In the genomic region with DNA sequence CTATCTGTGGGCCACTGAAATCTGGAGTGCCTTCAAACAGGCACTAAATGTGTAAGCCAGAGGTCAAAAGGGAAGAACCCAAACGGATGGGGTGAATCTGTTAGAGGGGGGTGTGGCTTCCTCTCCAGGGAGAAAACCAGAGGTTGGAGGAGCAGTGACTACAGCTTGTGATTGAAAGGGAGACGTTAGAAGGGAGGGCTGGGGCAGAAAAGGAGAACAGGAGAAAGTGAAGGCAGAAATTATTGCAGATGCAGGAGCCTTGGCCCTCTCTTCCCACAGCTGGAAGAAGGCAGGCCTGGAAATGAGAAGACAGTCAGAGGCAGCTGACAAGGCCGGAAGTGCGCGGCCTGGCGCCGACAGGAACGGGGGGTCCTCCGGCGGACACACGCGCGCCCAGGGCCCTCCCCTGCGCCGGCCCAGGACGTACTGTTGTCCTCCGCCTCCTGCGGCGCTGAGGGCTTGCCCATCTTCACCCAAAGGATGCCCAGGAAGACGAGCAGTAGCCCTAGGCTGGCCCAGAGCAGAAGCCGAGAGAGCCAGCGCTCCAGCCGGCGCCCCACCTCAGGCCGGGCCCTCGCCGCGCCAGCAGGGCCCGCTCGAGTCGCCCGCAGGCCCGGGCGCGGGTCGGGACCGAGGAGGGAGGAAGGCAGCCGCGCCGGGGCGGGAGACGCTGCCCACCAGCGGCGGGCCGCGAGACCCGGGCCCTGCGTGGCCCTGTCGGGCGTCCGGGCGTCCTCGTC, we compare ENCODE assay signal across 1 cellular context.
TF ChIP-seq lines count a peak whose summit lies in the region.

No MANE protein-coding gene starts in this region.

TF ChIP-seq in WTC11, 78 proteins besides CTCF, POLR2A, EP300 and RAD21:
- no peak for TF ChIP-seq SMAD4 (CRISPR knock-in tag; IDR thresholded peaks at IDR 0.05)
- TF ChIP-seq, protein P1, sequence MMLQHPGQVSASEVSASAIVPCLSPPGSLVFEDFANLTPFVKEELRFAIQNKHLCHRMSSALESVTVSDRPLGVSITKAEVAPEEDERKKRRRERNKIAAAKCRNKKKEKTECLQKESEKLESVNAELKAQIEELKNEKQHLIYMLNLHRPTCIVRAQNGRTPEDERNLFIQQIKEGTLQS (CRISPR knock-in tag; conservative IDR thresholded peaks at IDR 0.05), result no peak
- TF ChIP-seq, protein P2, sequence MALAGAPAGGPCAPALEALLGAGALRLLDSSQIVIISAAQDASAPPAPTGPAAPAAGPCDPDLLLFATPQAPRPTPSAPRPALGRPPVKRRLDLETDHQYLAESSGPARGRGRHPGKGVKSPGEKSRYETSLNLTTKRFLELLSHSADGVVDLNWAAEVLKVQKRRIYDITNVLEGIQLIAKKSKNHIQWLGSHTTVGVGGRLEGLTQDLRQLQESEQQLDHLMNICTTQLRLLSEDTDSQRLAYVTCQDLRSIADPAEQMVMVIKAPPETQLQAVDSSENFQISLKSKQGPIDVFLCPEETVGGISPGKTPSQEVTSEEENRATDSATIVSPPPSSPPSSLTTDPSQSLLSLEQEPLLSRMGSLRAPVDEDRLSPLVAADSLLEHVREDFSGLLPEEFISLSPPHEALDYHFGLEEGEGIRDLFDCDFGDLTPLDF (CRISPR knock-in tag; IDR thresholded peaks at IDR 0.05), result 0 out of 2 replicates have a peak, but pooled peaks have one; percentile 26
- peak; percentile 76 for TF ChIP-seq FOXK1 (CRISPR knock-in tag; IDR thresholded peaks at IDR 0.05)
- TF ChIP-seq, protein P3, sequence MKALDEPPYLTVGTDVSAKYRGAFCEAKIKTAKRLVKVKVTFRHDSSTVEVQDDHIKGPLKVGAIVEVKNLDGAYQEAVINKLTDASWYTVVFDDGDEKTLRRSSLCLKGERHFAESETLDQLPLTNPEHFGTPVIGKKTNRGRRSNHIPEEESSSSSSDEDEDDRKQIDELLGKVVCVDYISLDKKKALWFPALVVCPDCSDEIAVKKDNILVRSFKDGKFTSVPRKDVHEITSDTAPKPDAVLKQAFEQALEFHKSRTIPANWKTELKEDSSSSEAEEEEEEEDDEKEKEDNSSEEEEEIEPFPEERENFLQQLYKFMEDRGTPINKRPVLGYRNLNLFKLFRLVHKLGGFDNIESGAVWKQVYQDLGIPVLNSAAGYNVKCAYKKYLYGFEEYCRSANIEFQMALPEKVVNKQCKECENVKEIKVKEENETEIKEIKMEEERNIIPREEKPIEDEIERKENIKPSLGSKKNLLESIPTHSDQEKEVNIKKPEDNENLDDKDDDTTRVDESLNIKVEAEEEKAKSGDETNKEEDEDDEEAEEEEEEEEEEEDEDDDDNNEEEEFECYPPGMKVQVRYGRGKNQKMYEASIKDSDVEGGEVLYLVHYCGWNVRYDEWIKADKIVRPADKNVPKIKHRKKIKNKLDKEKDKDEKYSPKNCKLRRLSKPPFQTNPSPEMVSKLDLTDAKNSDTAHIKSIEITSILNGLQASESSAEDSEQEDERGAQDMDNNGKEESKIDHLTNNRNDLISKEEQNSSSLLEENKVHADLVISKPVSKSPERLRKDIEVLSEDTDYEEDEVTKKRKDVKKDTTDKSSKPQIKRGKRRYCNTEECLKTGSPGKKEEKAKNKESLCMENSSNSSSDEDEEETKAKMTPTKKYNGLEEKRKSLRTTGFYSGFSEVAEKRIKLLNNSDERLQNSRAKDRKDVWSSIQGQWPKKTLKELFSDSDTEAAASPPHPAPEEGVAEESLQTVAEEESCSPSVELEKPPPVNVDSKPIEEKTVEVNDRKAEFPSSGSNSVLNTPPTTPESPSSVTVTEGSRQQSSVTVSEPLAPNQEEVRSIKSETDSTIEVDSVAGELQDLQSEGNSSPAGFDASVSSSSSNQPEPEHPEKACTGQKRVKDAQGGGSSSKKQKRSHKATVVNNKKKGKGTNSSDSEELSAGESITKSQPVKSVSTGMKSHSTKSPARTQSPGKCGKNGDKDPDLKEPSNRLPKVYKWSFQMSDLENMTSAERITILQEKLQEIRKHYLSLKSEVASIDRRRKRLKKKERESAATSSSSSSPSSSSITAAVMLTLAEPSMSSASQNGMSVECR (CRISPR knock-in tag; IDR thresholded peaks at IDR 0.05; ENCODE audit: borderline replicate concordance), result 0 out of 2 replicates have a peak, but pooled peaks have one; percentile 26
- TF ChIP-seq, protein P4, sequence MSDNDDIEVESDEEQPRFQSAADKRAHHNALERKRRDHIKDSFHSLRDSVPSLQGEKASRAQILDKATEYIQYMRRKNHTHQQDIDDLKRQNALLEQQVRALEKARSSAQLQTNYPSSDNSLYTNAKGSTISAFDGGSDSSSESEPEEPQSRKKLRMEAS (CRISPR knock-in tag; IDR thresholded peaks at IDR 0.05), result no peak; the same call in 1 of the 2 replicates
- TF ChIP-seq, protein P5, sequence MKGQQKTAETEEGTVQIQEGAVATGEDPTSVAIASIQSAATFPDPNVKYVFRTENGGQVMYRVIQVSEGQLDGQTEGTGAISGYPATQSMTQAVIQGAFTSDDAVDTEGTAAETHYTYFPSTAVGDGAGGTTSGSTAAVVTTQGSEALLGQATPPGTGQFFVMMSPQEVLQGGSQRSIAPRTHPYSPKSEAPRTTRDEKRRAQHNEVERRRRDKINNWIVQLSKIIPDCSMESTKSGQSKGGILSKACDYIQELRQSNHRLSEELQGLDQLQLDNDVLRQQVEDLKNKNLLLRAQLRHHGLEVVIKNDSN (CRISPR knock-in tag; IDR thresholded peaks at IDR 0.05), result peak; percentile 39; the same call in 1 of the 2 replicates
- TF ChIP-seq, protein P6, sequence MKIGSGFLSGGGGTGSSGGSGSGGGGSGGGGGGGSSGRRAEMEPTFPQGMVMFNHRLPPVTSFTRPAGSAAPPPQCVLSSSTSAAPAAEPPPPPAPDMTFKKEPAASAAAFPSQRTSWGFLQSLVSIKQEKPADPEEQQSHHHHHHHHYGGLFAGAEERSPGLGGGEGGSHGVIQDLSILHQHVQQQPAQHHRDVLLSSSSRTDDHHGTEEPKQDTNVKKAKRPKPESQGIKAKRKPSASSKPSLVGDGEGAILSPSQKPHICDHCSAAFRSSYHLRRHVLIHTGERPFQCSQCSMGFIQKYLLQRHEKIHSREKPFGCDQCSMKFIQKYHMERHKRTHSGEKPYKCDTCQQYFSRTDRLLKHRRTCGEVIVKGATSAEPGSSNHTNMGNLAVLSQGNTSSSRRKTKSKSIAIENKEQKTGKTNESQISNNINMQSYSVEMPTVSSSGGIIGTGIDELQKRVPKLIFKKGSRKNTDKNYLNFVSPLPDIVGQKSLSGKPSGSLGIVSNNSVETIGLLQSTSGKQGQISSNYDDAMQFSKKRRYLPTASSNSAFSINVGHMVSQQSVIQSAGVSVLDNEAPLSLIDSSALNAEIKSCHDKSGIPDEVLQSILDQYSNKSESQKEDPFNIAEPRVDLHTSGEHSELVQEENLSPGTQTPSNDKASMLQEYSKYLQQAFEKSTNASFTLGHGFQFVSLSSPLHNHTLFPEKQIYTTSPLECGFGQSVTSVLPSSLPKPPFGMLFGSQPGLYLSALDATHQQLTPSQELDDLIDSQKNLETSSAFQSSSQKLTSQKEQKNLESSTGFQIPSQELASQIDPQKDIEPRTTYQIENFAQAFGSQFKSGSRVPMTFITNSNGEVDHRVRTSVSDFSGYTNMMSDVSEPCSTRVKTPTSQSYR (CRISPR knock-in tag; IDR thresholded peaks at IDR 0.05), result no peak
- TF ChIP-seq SP1 (CRISPR knock-in tag; conservative IDR thresholded peaks at IDR 0.05), result 0 out of 2 replicates have a peak, but pooled peaks have one; percentile 13
- TF ChIP-seq CREM (CRISPR knock-in tag; IDR thresholded peaks at IDR 0.05), result no peak
- TF ChIP-seq TEAD1 (CRISPR knock-in tag; IDR thresholded peaks at IDR 0.05), result peak; percentile 44; the same call in 1 of the 2 replicates
